In the genomic region with DNA sequence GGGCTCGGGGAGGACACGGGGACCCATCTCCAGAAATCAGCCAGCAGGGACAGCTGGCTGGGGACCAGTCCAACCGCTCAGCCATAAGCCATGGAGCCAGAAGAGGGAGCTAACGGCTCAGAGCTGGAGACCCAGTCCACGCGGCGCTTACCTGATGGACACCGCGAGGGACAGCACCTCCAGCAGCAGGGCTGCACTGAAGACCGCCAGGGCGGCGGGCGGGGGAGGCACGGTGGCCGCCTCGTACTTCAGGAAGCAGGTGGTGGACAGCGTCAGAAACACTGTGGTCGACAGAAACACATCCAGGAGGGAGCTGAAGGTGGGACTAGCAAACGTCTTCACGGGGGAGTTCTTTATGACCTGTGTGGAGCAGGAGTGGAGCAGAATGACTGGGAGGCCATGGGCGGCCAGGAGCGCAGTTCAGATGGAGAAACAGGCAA, we compare ENCODE assay signal across 8 cellular contexts.
DNase-seq lines count a peak whose midpoint lies in the region; ATAC-seq and TF ChIP-seq lines count a peak whose summit lies in the region.

No MANE protein-coding gene starts in this region.

- intact Hi-C loops in Right ventricle myocardium superior (cut with DNase I) = loop anchor here (10.0 kb wide), 2 partner anchors 52 to 272 kb away; no protein-coding TSS in a partner anchor

- H2AFZ ChIP-seq in OCI-LY3 (ENCODE audit: low read depth, low read length) = no peak overlapping the region

- H3K27ac ChIP-seq in OCI-LY3 (ENCODE audit: low read length) = no peak overlapping the region

- H3K27me3 Mint-ChIP-seq in progenitor cell of endocrine pancreas = peaks cover 15% of the 10 kb centered on the region

- no peaks in the 10 kb centered on the region for H3K36me3 Mint-ChIP-seq in activated naive CD4-positive, alpha-beta T cell treated with anti-CD3 and anti-CD28 coated beads, Interleukin-2, amount 50 U/mL, for 72 hours
- no peaks in the 10 kb centered on the region for H3K36me3 Mint-ChIP-seq in progenitor cell of endocrine pancreas (ENCODE audit: insufficient read depth)

- H3K36me3 ChIP-seq in H7 (replicated peaks; ENCODE audit: control insufficient read depth, insufficient read depth, low read length) = no peaks in the 10 kb centered on the region; the same call in 1 of the 2 replicates
- H3K36me3 ChIP-seq in OCI-LY3 (replicated peaks; ENCODE audit: low read depth, low read length) = no peaks in the 10 kb centered on the region

- H3K4me3 ChIP-seq in H7 (ENCODE audit: insufficient read depth, low read depth, low read length) (no peak overlapping the region), OCI-LY3 (ENCODE audit: low read length) (no peak overlapping the region)

- no peak overlapping the region for H3K9ac ChIP-seq in OCI-LY3 (ENCODE audit: low read length)

- no peaks in the 10 kb centered on the region for H3K9me3 Mint-ChIP-seq in activated naive CD4-positive, alpha-beta T cell treated with anti-CD3 and anti-CD28 coated beads, Interleukin-2, amount 50 U/mL, for 72 hours
- H3K9me3 Mint-ChIP-seq in progenitor cell of endocrine pancreas (ENCODE audit: low read depth) = no peaks in the 10 kb centered on the region

- H3K79me2 ChIP-seq in OCI-LY3 (ENCODE audit: low read length) = no peaks in the 10 kb centered on the region

- H3K27me3 ChIP-seq in H7 (ENCODE audit: control insufficient read depth, insufficient read depth, low read length) (no peaks in the 10 kb centered on the region), OCI-LY3 (ENCODE audit: low read depth, low read length) (peaks cover 5% of the 10 kb centered on the region; the same call in 1 of the 2 replicates)

- H3K4me1 Mint-ChIP-seq in progenitor cell of endocrine pancreas (ENCODE audit: low read depth) = peaks cover 5% of the 10 kb centered on the region

- DNase-seq in AG08395 (ENCODE audit: low spot score) (peak; percentile 82), H7 (peak; percentile 96), Right ventricle myocardium superior (peak; percentile 77), progenitor cell of endocrine pancreas (ENCODE audit: low spot score, unreplicated experiment) (peak; percentile 73), middle frontal gyrus (ENCODE audit: extremely low spot score, low spot score) (no peak)
- peak in 1 of 2 donors; percentile 41 for DNase-seq in activated naive CD4-positive, alpha-beta T cell treated with anti-CD3 and anti-CD28 coated beads, Interleukin-2, amount 50 U/mL, for 72 hours (ENCODE audit: low spot score in 2 of 2)

- no peak overlapping the region for H3K4me2 ChIP-seq in OCI-LY3 (ENCODE audit: low read length)

- peak overlapping the region in 1 of 2 donors; percentile 22 for H3K27ac Mint-ChIP-seq in activated naive CD4-positive, alpha-beta T cell treated with anti-CD3 and anti-CD28 coated beads, Interleukin-2, amount 50 U/mL, for 72 hours
- no peak overlapping the region for H3K27ac Mint-ChIP-seq in progenitor cell of endocrine pancreas

- no peaks in the 10 kb centered on the region for H4K20me1 ChIP-seq in OCI-LY3 (ENCODE audit: insufficient read depth, low read length)

- H3K4me1 ChIP-seq in OCI-LY3 (ENCODE audit: low read length) = no peaks in the 10 kb centered on the region

- ATAC-seq in activated naive CD4-positive, alpha-beta T cell treated with anti-CD3 and anti-CD28 coated beads, Interleukin-2, amount 50 U/mL, for 72 hours = peak; percentile 80 to 92
- peak; percentile 88 for ATAC-seq in Right ventricle myocardium superior (ENCODE audit: poor library complexity)
- no peak for ATAC-seq in HG02798 (IDR thresholded peaks at IDR 0.05; ENCODE audit: poor library complexity, unreplicated experiment)

- no peak overlapping the region for H3K4me3 Mint-ChIP-seq in progenitor cell of endocrine pancreas (ENCODE audit: low read depth)

- no peaks in the 10 kb centered on the region for H3K9me3 ChIP-seq in OCI-LY3 (ENCODE audit: insufficient read depth, low read length)

- peak; percentile 31 for TF ChIP-seq CTCF in OCI-LY3 (IDR thresholded peaks at IDR 0.05; ENCODE audit: low read depth, low read length)
- TF ChIP-seq CTCF in progenitor cell of endocrine pancreas (IDR thresholded peaks at IDR 0.05; ENCODE audit: unreplicated experiment) = peak; percentile 86
